In the genomic region with DNA sequence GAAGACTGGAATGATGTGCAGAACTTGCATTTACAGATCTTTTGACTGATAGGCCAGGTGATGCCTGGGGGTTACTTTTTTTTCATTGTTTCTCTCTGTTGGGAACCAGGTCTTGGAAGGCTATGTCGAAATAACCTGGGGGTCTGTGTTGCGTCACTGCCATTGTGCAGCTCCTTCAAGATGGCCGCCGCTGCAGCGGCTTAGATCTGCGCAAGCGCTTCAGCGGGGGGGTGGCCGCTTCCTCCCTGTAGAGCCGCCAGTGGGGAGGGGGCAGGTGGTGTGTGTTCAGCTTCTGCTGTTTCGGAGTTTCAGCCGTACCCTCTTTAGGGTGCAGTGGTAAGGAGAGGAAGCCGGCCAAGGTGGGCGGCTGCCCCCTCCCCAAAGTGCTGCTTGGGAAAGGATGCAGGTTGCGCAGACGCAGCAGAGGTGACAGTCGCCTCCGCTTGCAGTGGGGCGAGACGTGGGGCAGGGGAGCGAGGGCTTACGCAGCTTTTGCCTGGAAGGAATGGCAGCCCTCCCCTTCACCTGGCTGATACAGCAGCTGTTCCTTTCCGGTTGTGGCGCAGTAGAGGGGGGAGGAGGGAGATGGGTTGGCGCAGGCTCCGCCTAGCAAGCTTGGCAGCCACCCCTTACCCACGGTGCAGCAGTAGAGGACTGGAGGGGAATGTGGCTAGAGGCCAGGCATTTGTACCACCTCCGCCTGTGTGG, we compare ENCODE assay signal across 8 cellular contexts. TPM values are rescaled to one million over a fixed set of nuclear protein-coding genes. Genes with fewer than 3 reads are reported as not detected.
DNase-seq lines count a peak whose midpoint lies in the region; ATAC-seq lines count a peak whose summit lies in the region.

No MANE protein-coding gene starts in this region.

- H3K27me3 Mint-ChIP-seq in activated CD8-positive, alpha-beta T cell treated with anti-CD3 and anti-CD28 coated beads, Interleukin-2, amount 10 ng/mL, durations not matched to agents 7 days and 5 days (ENCODE audit: low read depth) = no peaks in the 10 kb centered on the region

- CTCF ChIA-PET in activated CD8-positive, alpha-beta T cell treated with anti-CD3 and anti-CD28 coated beads, Interleukin-2, amount 10 ng/mL, durations not matched to agents 7 days and 5 days (lab: Charles Lee) = no interaction called here

- peak; percentile 50 for ATAC-seq in HG03064 (IDR thresholded peaks at IDR 0.05; ENCODE audit: low read depth, unreplicated experiment)
- ATAC-seq in activated CD8-positive, alpha-beta T cell treated with anti-CD3 and anti-CD28 coated beads, Interleukin-2, amount 10 ng/mL, durations not matched to agents 7 days and 5 days = peak; percentile 83

- peak; percentile 52 for DNase-seq in NK-92 treated with Interleukin-12 subunit alpha and Interleukin-12 subunit beta, amount 100 ng/mL, for 24 hours (lab: John Stamatoyannopoulos, UW)
- DNase-seq in NK-92 (lab: John Stamatoyannopoulos, UW; ENCODE audit: unreplicated experiment) (no peak), NCI-H446 (lab: John Stamatoyannopoulos, UW) (peak; percentile 27 to 81), medulla oblongata (ENCODE audit: extremely low spot score) (peak; percentile 74)
- DNase-seq in activated CD8-positive, alpha-beta T cell treated with anti-CD3 and anti-CD28 coated beads, Interleukin-2, amount 10 ng/mL, durations not matched to agents 7 days and 5 days = peak; percentile 82
- DNase-seq in effector CD8-positive, alpha-beta T cell (lab: John Stamatoyannopoulos, UW) = peak; percentile 50
- DNase-seq in stimulated activated CD4-positive, alpha-beta T cell treated with anti-CD3 and anti-CD28 coated beads, TNF-alpha, amount 100 ng/mL, for 48 hours (ENCODE audit: low read depth in 3 of 3) = peak; percentile 26 to 52 (median 35)

- peaks cover 13% of the 10 kb centered on the region for H3K9me3 Mint-ChIP-seq in activated CD8-positive, alpha-beta T cell treated with anti-CD3 and anti-CD28 coated beads, Interleukin-2, amount 10 ng/mL, durations not matched to agents 7 days and 5 days (ENCODE audit: insufficient read depth)

- POLR2A ChIA-PET in activated CD8-positive, alpha-beta T cell treated with anti-CD3 and anti-CD28 coated beads, Interleukin-2, amount 10 ng/mL, durations not matched to agents 7 days and 5 days (lab: Charles Lee) = interaction anchor here (1.0 to 1.4 kb wide), 2 partner anchors 483 to 484 kb away, joined by 3 read pairs; no protein-coding TSS in a partner anchor

- H3K4me1 Mint-ChIP-seq in activated CD8-positive, alpha-beta T cell treated with anti-CD3 and anti-CD28 coated beads, Interleukin-2, amount 10 ng/mL, durations not matched to agents 7 days and 5 days (ENCODE audit: low read depth) = peaks cover 21% of the 10 kb centered on the region

- peaks cover 24% of the 10 kb centered on the region for H3K36me3 Mint-ChIP-seq in activated CD8-positive, alpha-beta T cell treated with anti-CD3 and anti-CD28 coated beads, Interleukin-2, amount 10 ng/mL, durations not matched to agents 7 days and 5 days (ENCODE audit: low read depth)

- H3K27ac Mint-ChIP-seq in activated CD8-positive, alpha-beta T cell treated with anti-CD3 and anti-CD28 coated beads, Interleukin-2, amount 10 ng/mL, durations not matched to agents 7 days and 5 days = peak overlapping the region; percentile 89

- peak overlapping the region; percentile 81 for H3K4me3 Mint-ChIP-seq in activated CD8-positive, alpha-beta T cell treated with anti-CD3 and anti-CD28 coated beads, Interleukin-2, amount 10 ng/mL, durations not matched to agents 7 days and 5 days

RNA-seq across cellular contexts. Expression of gene SNRPN, which starts 1.5 kb away (rescaled TPM):
- total RNA-seq in activated CD8-positive, alpha-beta T cell treated with anti-CD3 and anti-CD28 coated beads, Interleukin-2, amount 10 ng/mL, durations not matched to agents 7 days and 5 days = 10 to 100 TPM; 54.2 to 61.4 TPM

RNA-seq across cellular contexts. Expression of gene SNURF, which starts 1.5 kb away (rescaled TPM):
- 10 to 100 TPM in 1 of 2 experiments, 1 to 10 TPM in 1; 6.2 to 10.3 TPM for total RNA-seq in activated CD8-positive, alpha-beta T cell treated with anti-CD3 and anti-CD28 coated beads, Interleukin-2, amount 10 ng/mL, durations not matched to agents 7 days and 5 days
